In the genomic region with DNA sequence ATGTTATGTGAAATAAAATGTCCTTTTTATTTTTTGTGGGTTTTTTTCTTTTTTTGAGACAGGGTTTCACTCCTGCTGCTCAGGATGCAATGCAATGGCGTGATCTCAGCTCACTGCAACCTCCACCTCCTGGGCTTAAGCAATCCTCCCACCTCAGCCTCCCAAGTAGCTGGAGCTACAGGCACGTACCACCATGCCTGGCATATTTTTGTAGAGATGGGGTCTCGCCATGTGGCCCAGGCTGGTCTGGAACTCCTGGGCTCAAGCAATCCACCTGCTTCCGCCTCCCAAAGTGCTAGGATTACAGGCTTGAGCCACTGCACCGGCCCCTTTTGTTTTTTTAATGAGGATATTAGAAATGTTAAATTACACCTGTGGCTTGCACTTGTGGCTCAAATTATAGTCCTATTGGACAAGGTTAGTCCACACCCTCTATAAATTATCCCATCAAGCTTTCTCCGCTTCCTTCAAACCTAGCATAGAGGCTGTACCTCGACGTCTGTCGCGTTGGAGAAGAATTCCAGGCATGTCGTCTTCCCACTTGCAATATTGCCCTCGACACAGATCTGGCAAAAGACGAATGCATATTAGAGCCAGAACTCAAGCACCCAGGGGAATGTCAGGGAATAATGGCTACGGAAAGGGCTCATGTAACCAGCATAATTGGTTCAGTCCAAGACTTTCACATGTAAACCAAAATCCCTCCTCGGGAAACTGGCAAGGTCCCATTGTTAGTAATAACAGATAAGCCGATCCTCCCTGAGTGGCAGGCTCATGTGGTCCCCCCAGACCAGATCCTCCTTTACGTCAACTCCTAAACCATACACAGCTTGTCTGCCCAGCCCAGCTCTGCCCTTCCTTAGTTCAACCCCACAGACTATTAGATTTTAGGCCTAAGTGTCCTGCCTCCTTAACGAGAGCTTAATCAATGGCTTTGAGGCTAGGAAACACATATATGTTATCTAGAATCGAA, we compare ENCODE assay signal across 20 cellular contexts. TPM values are rescaled to one million over a fixed set of nuclear protein-coding genes. Genes with fewer than 3 reads are reported as not detected.
"Had no signal": no experiment of that assay in that cellular context is flagged by ENCODE, and none has a peak within 500 bp of the region (broad histone marks: within the 10 kb centered on the region; RNA-seq: fewer than 3 reads in every experiment).

No MANE protein-coding gene starts in this region.

- H3K4me1 ChIP-seq: ascending aorta, breast epithelium, foreskin keratinocyte, vagina had no signal

- H3K4me3 ChIP-seq: ascending aorta, breast epithelium, transverse colon, vagina had no signal

- H3K27me3 ChIP-seq: ascending aorta, breast epithelium, foreskin keratinocyte, transverse colon, vagina had no signal

- ATAC-seq: foreskin keratinocyte; naive thymus-derived CD4-positive, alpha-beta T cell; T-helper 17 cell had no signal

- DNase-seq: activated CD4-positive, alpha-beta T cell treated with anti-CD3 and anti-CD28 coated beads for 4 hours; activated CD8-positive, alpha-beta memory T cell treated with anti-CD3 and anti-CD28 coated beads for 24 hours; activated naive CD4-positive, alpha-beta T cell treated with anti-CD3 and anti-CD28 coated beads, Interleukin-2, amount 10 ng/mL, durations not matched to agents 7 days and 5 days; activated T-cell treated with anti-CD3 and anti-CD28 coated beads for 4 hours; effector memory CD4-positive, alpha-beta T cell; foreskin keratinocyte; immature natural killer cell; mammary epithelial cell; naive thymus-derived CD4-positive, alpha-beta T cell; nucleus accumbens; small intestine; stimulated activated CD4-positive, alpha-beta T cell treated with anti-CD3 and anti-CD28 coated beads, Interleukin-4, amount 100 ng/mL, for 24 hours; stimulated activated naive CD4-positive, alpha-beta T cell; substantia nigra; T-helper 17 cell; transverse colon had no signal

- H3K27ac ChIP-seq: ascending aorta, breast epithelium, foreskin keratinocyte, transverse colon, vagina had no signal

- H3K36me3 ChIP-seq: breast epithelium had no signal

- H3K9me3 ChIP-seq: ascending aorta, breast epithelium, transverse colon, vagina had no signal

RNA-seq across cellular contexts. Expression of gene CKLF, which starts 10.7 kb away (rescaled TPM):
- total RNA-seq: ascending aorta had no signal

RNA-seq across cellular contexts. Expression of gene CMTM1, which starts 24.6 kb away (rescaled TPM):
- total RNA-seq: ascending aorta, vagina had no signal

RNA-seq across cellular contexts. Expression of gene CMTM2, which starts 37.6 kb away (rescaled TPM):
- total RNA-seq: ascending aorta, breast epithelium, cerebellum, foreskin keratinocyte, mammary epithelial cell, vagina had no signal
- polyA plus RNA-seq: foreskin keratinocyte; naive thymus-derived CD4-positive, alpha-beta T cell had no signal
